Comparison of ENCODE assay signal across 2 cellular contexts in the genomic region with DNA sequence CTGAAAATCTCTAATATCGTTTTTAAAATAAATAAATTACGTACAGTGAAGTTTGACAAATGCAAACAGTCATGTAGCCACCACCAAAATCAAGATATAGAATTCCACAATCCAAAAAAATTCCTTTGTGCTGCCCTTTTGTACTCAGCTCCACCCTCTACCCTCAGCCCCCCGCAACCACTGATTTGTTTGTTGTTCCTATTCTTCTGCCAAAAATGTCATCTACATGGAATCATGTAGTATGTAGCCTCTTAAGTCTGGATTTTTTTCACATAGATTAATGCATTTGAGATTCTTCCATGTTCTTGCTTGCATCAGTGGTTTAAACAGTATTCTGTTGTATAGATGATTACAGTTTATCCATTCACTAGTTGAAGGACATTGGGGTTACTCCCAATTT.
TF ChIP-seq lines count a peak whose summit lies in the region.

No MANE protein-coding gene starts in this region.

TF ChIP-seq in liver, 16 proteins besides CTCF, POLR2A, EP300 and RAD21:
- peak; percentile 60 for TF ChIP-seq FOXA2 (IDR thresholded peaks at IDR 0.05)
- peak; percentile 51 for TF ChIP-seq SP1 (IDR thresholded peaks at IDR 0.05)
- TF ChIP-seq, protein P1, sequence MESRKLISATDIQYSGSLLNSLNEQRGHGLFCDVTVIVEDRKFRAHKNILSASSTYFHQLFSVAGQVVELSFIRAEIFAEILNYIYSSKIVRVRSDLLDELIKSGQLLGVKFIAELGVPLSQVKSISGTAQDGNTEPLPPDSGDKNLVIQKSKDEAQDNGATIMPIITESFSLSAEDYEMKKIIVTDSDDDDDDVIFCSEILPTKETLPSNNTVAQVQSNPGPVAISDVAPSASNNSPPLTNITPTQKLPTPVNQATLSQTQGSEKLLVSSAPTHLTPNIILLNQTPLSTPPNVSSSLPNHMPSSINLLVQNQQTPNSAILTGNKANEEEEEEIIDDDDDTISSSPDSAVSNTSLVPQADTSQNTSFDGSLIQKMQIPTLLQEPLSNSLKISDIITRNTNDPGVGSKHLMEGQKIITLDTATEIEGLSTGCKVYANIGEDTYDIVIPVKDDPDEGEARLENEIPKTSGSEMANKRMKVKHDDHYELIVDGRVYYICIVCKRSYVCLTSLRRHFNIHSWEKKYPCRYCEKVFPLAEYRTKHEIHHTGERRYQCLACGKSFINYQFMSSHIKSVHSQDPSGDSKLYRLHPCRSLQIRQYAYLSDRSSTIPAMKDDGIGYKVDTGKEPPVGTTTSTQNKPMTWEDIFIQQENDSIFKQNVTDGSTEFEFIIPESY (IDR thresholded peaks at IDR 0.05), result peak; percentile 21
- TF ChIP-seq FOXA1 (IDR thresholded peaks at IDR 0.05), result peak; percentile 48
- TF ChIP-seq HNF4A (conservative IDR thresholded peaks at IDR 0.05), result peak; percentile 91 to 95
- TF ChIP-seq, protein P2, sequence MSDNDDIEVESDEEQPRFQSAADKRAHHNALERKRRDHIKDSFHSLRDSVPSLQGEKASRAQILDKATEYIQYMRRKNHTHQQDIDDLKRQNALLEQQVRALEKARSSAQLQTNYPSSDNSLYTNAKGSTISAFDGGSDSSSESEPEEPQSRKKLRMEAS (IDR thresholded peaks at IDR 0.05), result peak; percentile 34
- TF ChIP-seq NR2F2 (IDR thresholded peaks at IDR 0.05), result no peak
- TF ChIP-seq, protein P3, sequence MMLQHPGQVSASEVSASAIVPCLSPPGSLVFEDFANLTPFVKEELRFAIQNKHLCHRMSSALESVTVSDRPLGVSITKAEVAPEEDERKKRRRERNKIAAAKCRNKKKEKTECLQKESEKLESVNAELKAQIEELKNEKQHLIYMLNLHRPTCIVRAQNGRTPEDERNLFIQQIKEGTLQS (IDR thresholded peaks at IDR 0.05), result no peak
- TF ChIP-seq JUND (IDR thresholded peaks at IDR 0.05), result peak in 1 of 2 donors; percentile 80
- peak; percentile 35 to 69 for TF ChIP-seq RXRA (IDR thresholded peaks at IDR 0.05)
- no peak for TF ChIP-seq GABPA (IDR thresholded peaks at IDR 0.05 in 1 of 2, conservative IDR thresholded peaks at IDR 0.05 in 1 of 2)
- TF ChIP-seq TAF1 (conservative IDR thresholded peaks at IDR 0.05), result no peak
- TF ChIP-seq HNF4G (IDR thresholded peaks at IDR 0.05), result peak; percentile 49
- TF ChIP-seq, protein P4, sequence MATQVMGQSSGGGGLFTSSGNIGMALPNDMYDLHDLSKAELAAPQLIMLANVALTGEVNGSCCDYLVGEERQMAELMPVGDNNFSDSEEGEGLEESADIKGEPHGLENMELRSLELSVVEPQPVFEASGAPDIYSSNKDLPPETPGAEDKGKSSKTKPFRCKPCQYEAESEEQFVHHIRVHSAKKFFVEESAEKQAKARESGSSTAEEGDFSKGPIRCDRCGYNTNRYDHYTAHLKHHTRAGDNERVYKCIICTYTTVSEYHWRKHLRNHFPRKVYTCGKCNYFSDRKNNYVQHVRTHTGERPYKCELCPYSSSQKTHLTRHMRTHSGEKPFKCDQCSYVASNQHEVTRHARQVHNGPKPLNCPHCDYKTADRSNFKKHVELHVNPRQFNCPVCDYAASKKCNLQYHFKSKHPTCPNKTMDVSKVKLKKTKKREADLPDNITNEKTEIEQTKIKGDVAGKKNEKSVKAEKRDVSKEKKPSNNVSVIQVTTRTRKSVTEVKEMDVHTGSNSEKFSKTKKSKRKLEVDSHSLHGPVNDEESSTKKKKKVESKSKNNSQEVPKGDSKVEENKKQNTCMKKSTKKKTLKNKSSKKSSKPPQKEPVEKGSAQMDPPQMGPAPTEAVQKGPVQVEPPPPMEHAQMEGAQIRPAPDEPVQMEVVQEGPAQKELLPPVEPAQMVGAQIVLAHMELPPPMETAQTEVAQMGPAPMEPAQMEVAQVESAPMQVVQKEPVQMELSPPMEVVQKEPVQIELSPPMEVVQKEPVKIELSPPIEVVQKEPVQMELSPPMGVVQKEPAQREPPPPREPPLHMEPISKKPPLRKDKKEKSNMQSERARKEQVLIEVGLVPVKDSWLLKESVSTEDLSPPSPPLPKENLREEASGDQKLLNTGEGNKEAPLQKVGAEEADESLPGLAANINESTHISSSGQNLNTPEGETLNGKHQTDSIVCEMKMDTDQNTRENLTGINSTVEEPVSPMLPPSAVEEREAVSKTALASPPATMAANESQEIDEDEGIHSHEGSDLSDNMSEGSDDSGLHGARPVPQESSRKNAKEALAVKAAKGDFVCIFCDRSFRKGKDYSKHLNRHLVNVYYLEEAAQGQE (IDR thresholded peaks at IDR 0.05), result no peak
- peak; percentile 65 for TF ChIP-seq YY1 (IDR thresholded peaks at IDR 0.05)
- peak in 1 of 2 donors; percentile 66 for TF ChIP-seq EGR1 (IDR thresholded peaks at IDR 0.05; ENCODE audit: low read depth in 2 of 2)

TF ChIP-seq in HepG2, 621 proteins besides CTCF, POLR2A, EP300 and RAD21:
- TF ChIP-seq FOXM1 (CRISPR knock-in tag; IDR thresholded peaks at IDR 0.05) (no peak), CHCHD3 (CRISPR knock-in tag; IDR thresholded peaks at IDR 0.05) (no peak), MTA3 (CRISPR knock-in tag; IDR thresholded peaks at IDR 0.05) (no peak), ZNF777 (CRISPR knock-in tag; IDR thresholded peaks at IDR 0.05) (no peak), ZBTB42 (CRISPR knock-in tag; IDR thresholded peaks at IDR 0.05) (no peak), HMG20A (CRISPR knock-in tag; IDR thresholded peaks at IDR 0.05; ENCODE audit: borderline replicate concordance) (no peak), FOXC1 (CRISPR knock-in tag; IDR thresholded peaks at IDR 0.05; ENCODE audit: borderline replicate concordance) (no peak)
- TF ChIP-seq, protein P5, sequence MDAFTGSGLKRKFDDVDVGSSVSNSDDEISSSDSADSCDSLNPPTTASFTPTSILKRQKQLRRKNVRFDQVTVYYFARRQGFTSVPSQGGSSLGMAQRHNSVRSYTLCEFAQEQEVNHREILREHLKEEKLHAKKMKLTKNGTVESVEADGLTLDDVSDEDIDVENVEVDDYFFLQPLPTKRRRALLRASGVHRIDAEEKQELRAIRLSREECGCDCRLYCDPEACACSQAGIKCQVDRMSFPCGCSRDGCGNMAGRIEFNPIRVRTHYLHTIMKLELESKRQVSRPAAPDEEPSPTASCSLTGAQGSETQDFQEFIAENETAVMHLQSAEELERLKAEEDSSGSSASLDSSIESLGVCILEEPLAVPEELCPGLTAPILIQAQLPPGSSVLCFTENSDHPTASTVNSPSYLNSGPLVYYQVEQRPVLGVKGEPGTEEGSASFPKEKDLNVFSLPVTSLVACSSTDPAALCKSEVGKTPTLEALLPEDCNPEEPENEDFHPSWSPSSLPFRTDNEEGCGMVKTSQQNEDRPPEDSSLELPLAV (CRISPR knock-in tag; conservative IDR thresholded peaks at IDR 0.05; ENCODE audit: low read depth), result no peak
- TF ChIP-seq, protein P6, sequence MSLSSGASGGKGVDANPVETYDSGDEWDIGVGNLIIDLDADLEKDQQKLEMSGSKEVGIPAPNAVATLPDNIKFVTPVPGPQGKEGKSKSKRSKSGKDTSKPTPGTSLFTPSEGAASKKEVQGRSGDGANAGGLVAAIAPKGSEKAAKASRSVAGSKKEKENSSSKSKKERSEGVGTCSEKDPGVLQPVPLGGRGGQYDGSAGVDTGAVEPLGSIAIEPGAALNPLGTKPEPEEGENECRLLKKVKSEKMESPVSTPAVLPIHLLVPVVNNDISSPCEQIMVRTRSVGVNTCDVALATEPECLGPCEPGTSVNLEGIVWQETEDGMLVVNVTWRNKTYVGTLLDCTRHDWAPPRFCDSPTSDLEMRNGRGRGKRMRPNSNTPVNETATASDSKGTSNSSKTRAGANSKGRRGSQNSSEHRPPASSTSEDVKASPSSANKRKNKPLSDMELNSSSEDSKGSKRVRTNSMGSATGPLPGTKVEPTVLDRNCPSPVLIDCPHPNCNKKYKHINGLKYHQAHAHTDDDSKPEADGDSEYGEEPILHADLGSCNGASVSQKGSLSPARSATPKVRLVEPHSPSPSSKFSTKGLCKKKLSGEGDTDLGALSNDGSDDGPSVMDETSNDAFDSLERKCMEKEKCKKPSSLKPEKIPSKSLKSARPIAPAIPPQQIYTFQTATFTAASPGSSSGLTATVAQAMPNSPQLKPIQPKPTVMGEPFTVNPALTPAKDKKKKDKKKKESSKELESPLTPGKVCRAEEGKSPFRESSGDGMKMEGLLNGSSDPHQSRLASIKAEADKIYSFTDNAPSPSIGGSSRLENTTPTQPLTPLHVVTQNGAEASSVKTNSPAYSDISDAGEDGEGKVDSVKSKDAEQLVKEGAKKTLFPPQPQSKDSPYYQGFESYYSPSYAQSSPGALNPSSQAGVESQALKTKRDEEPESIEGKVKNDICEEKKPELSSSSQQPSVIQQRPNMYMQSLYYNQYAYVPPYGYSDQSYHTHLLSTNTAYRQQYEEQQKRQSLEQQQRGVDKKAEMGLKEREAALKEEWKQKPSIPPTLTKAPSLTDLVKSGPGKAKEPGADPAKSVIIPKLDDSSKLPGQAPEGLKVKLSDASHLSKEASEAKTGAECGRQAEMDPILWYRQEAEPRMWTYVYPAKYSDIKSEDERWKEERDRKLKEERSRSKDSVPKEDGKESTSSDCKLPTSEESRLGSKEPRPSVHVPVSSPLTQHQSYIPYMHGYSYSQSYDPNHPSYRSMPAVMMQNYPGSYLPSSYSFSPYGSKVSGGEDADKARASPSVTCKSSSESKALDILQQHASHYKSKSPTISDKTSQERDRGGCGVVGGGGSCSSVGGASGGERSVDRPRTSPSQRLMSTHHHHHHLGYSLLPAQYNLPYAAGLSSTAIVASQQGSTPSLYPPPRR (CRISPR knock-in tag; IDR thresholded peaks at IDR 0.05; ENCODE audit: borderline replicate concordance), result no peak
